8 cellular contexts compared by ENCODE assay signal in the genomic region with DNA sequence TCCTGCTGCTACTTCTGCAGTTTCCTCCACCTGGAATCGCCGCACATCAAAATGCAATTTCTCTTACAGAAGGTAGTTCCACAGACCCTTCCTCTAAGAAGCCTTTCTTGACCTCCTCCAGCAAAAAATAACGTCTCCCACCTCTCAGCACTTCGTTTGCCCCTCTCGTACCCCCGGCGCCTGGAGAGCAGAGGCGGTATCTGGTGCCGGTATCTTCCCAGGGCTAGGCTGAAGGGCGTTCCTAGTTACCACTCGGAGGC. TPM values are rescaled to one million over a fixed set of nuclear protein-coding genes. Genes with fewer than 3 reads are reported as not detected.
DNase-seq lines count a peak whose midpoint lies in the region; ATAC-seq and TF ChIP-seq lines count a peak whose summit lies in the region.

No MANE protein-coding gene starts in this region.

- H3K9ac ChIP-seq in iPS-15b (ENCODE audit: low read depth, low read length) (no peak overlapping the region), subcutaneous abdominal adipose tissue (ENCODE audit: low read length in 5 of 5) (peak overlapping the region; percentile 48 to 87 (median 82))

- intact Hi-C loops in Panc1 (cut with micrococcal nuclease; ENCODE audit: unreplicated experiment), result no loop called here

- H3K9me3 ChIP-seq in Panc1 (ENCODE audit: control insufficient read depth, insufficient read depth, low read depth, low read length), result no peaks in the 10 kb centered on the region
- H3K9me3 ChIP-seq in iPS-15b (ENCODE audit: control insufficient read depth, insufficient read depth, low read length), result no peaks in the 10 kb centered on the region
- H3K9me3 ChIP-seq in subcutaneous abdominal adipose tissue (ENCODE audit: control insufficient read depth in 5 of 5, low read length in 5 of 5), result no peaks in the 10 kb centered on the region

- peaks cover under 1 to 12% of the 10 kb centered on the region in 2 donors for H3K36me3 Mint-ChIP-seq in activated naive CD4-positive, alpha-beta T cell treated with anti-CD3 and anti-CD28 coated beads, Interleukin-2, amount 50 U/mL, for 72 hours

- TF ChIP-seq CTCF in Panc1 (IDR thresholded peaks at IDR 0.05), result no peak

- ATAC-seq in Panc1, result no peak; the same call in 1 of the 2 replicates
- ATAC-seq in activated naive CD4-positive, alpha-beta T cell treated with anti-CD3 and anti-CD28 coated beads, Interleukin-2, amount 50 U/mL, for 72 hours, result no peak

- H3K27ac Mint-ChIP-seq in activated naive CD4-positive, alpha-beta T cell treated with anti-CD3 and anti-CD28 coated beads, Interleukin-2, amount 50 U/mL, for 72 hours, result no peak overlapping the region

- in situ Hi-C loops in Panc1 (cut with HindIII; ENCODE audit: low pct_unique_long_range_greater_than_20kb, low sequenced_read_pairs), result no loop called here

- no peaks in the 10 kb centered on the region for H3K27me3 ChIP-seq in H7 (ENCODE audit: control insufficient read depth, insufficient read depth, low read length)
- no peaks in the 10 kb centered on the region for H3K27me3 ChIP-seq in Panc1 (ENCODE audit: control insufficient read depth, insufficient read depth, low read length)
- H3K27me3 ChIP-seq in iPS-15b (ENCODE audit: control insufficient read depth, insufficient read depth, low read length), result no peaks in the 10 kb centered on the region
- H3K27me3 ChIP-seq in subcutaneous abdominal adipose tissue (ENCODE audit: control insufficient read depth in 5 of 5, insufficient read depth in 4 of 5, low read length in 5 of 5), result no peaks in the 10 kb centered on the region

- TSS peak; percentile 84 for BruUV-seq in Panc1 (replicated peaks; lab: Mats Ljungman, UMichigan)

- peak overlapping the region; percentile 98 for H3K4me3 ChIP-seq in H7 (ENCODE audit: insufficient read depth, low read depth, low read length)
- H3K4me3 ChIP-seq in Panc1 (ENCODE audit: low read depth in 2 of 2, low read length in 2 of 2), result peak overlapping the region; percentile 86 to 99
- peak overlapping the region; percentile 90 for H3K4me3 ChIP-seq in iPS-15b (ENCODE audit: low read depth, low read length)
- H3K4me3 ChIP-seq in subcutaneous abdominal adipose tissue (ENCODE audit: low read depth in 1 of 5, low read length in 5 of 5), result peak overlapping the region; percentile 65 to 89 (median 78)

- H3K27ac ChIP-seq in Panc1 (ENCODE audit: low read length) (peak overlapping the region; percentile 91), subcutaneous abdominal adipose tissue (ENCODE audit: low read depth, low read length) (peak overlapping the region; percentile 60)

- H3K4me1 ChIP-seq in Panc1 (ENCODE audit: control insufficient read depth, insufficient read depth, low read length) (peaks cover 9% of the 10 kb centered on the region), iPS-15b (ENCODE audit: control insufficient read depth, insufficient read depth, low read length) (no peaks in the 10 kb centered on the region), subcutaneous abdominal adipose tissue (ENCODE audit: control insufficient read depth in 5 of 5, insufficient read depth in 5 of 5, low read length in 5 of 5) (peaks cover 0 to 25% (median 22%) of the 10 kb centered on the region in 5 donors)

- DNase-seq in H7, result no peak
- DNase-seq in Panc1 (ENCODE audit: low read depth, low spot score), result no peak
- DNase-seq in activated naive CD4-positive, alpha-beta T cell treated with anti-CD3 and anti-CD28 coated beads, Interleukin-2, amount 50 U/mL, for 72 hours (ENCODE audit: low spot score in 2 of 2), result no peak
- DNase-seq in SHP77 (lab: John Stamatoyannopoulos, UW), result no peak
- no peak for DNase-seq in NCI-H1436 (lab: John Stamatoyannopoulos, UW)
- DNase-seq in NCI-H2196 treated with DMSO at 0.1 percent for 48 hours (lab: John Stamatoyannopoulos, UW; ENCODE audit: unreplicated experiment), result no peak

- H3K36me3 ChIP-seq in H7 (replicated peaks; ENCODE audit: control insufficient read depth, insufficient read depth, low read length) (peaks cover 10% of the 10 kb centered on the region), Panc1 (ENCODE audit: control insufficient read depth, insufficient read depth, low read length) (peaks cover 6% of the 10 kb centered on the region; the same call in 1 of the 2 replicates), iPS-15b (ENCODE audit: control insufficient read depth, insufficient read depth, low read length) (peaks cover 20% of the 10 kb centered on the region), subcutaneous abdominal adipose tissue (ENCODE audit: control insufficient read depth in 5 of 5, insufficient read depth in 5 of 5, low read length in 5 of 5) (peaks cover 0 to 17% (median 11%) of the 10 kb centered on the region in 5 donors)

- no peaks in the 10 kb centered on the region for H3K9me3 Mint-ChIP-seq in activated naive CD4-positive, alpha-beta T cell treated with anti-CD3 and anti-CD28 coated beads, Interleukin-2, amount 50 U/mL, for 72 hours

- CTCF ChIA-PET in Panc1 (lab: Charles Lee), result interaction anchor here (0.6 to 1.5 kb wide), 16 partner anchors 10 to 249 kb away, joined by 3 to 14 read pairs (median 4); partner anchors contain the start of genes ZNF48, ZNF689 and ZNF764

- POLR2A ChIA-PET in Panc1 (lab: Charles Lee), result interaction anchor here (0.6 to 0.9 kb wide), 3 partner anchors 157 to 203 kb away, joined by 3 to 4 read pairs (median 3); no protein-coding TSS in a partner anchor

RNA-seq across cellular contexts. Expression of gene DCTPP1, which starts 0.5 kb away (rescaled TPM):
- 56.4 and 74.2 TPM in 2 replicates for total RNA-seq in H7 (2014; rRNA removed; shearing (Covaris generic))
- total RNA-seq in Panc1 (2021; ENCODE audit: unreplicated experiment), result 120 TPM
- 162 TPM for polyA plus RNA-seq in Panc1 (2012; ENCODE audit: insufficient read length)
- 100 to 1,000 TPM in 1 of 2 donors, 10 to 100 TPM in 1; 53.1 to 113 TPM for total RNA-seq in activated naive CD4-positive, alpha-beta T cell treated with anti-CD3 and anti-CD28 coated beads, Interleukin-2, amount 50 U/mL, for 72 hours

RNA-seq across cellular contexts. Expression of gene SEPHS2, which starts 16.3 kb away (rescaled TPM):
- total RNA-seq in H7 (2014; rRNA removed; shearing (Covaris generic)), result 8.2 and 9.8 TPM in 2 replicates
- 68.5 TPM for total RNA-seq in Panc1 (2021; ENCODE audit: unreplicated experiment)
- 57.5 TPM for polyA plus RNA-seq in Panc1 (2012; ENCODE audit: insufficient read length)
- 10 to 100 TPM; 54.8 to 62.7 TPM for total RNA-seq in activated naive CD4-positive, alpha-beta T cell treated with anti-CD3 and anti-CD28 coated beads, Interleukin-2, amount 50 U/mL, for 72 hours

RNA-seq across cellular contexts. Expression of gene ZNF771, which starts 21.9 kb away (rescaled TPM):
- total RNA-seq in H7 (2014; rRNA removed; shearing (Covaris generic)), result 10.6 and 13.5 TPM in 2 replicates
- total RNA-seq in Panc1 (2021; ENCODE audit: unreplicated experiment), result 14.4 TPM
- 20.9 TPM for polyA plus RNA-seq in Panc1 (2012; ENCODE audit: insufficient read length)
- total RNA-seq in activated naive CD4-positive, alpha-beta T cell treated with anti-CD3 and anti-CD28 coated beads, Interleukin-2, amount 50 U/mL, for 72 hours, result 1 to 10 TPM; 4.4 to 7.9 TPM

RNA-seq across cellular contexts. Expression of gene ZNF48, which starts 34.1 kb away (rescaled TPM):
- total RNA-seq in H7 (2014; rRNA removed; shearing (Covaris generic)), result 38.8 and 46.3 TPM in 2 replicates
- 16.6 TPM for total RNA-seq in Panc1 (2021; ENCODE audit: unreplicated experiment)
- polyA plus RNA-seq in Panc1 (2012; ENCODE audit: insufficient read length), result 17.6 TPM
- total RNA-seq in activated naive CD4-positive, alpha-beta T cell treated with anti-CD3 and anti-CD28 coated beads, Interleukin-2, amount 50 U/mL, for 72 hours, result 10 to 100 TPM in 1 of 2 donors, 1 to 10 TPM in 1; 7.6 to 10.9 TPM

RNA-seq across cellular contexts. Expression of gene ITGAL, which starts 43.2 kb away (rescaled TPM):
- 0.03 and 0.11 TPM in 2 replicates for total RNA-seq in H7 (2014; rRNA removed; shearing (Covaris generic))
- total RNA-seq in Panc1 (2021; ENCODE audit: unreplicated experiment), result 0.54 TPM
- polyA plus RNA-seq in Panc1 (2012; ENCODE audit: insufficient read length), result not detected
- total RNA-seq in activated naive CD4-positive, alpha-beta T cell treated with anti-CD3 and anti-CD28 coated beads, Interleukin-2, amount 50 U/mL, for 72 hours, result 100 to 1,000 TPM; 297 to 390 TPM
